ENCODE assay signal across 1 cellular context in genomic region chr18:48990497-48991298, GRCh38.
TF ChIP-seq lines count a peak whose summit lies in the region.

No MANE protein-coding gene starts in this region.

TF ChIP-seq in HepG2, 621 proteins besides CTCF, POLR2A, EP300 and RAD21 (continued from another document and continues in another):
- TF ChIP-seq ZBTB40 (IDR thresholded peaks at IDR 0.05), result no peak
- no peak; the same call in 1 of the 2 replicates for TF ChIP-seq ZBTB40 (CRISPR knock-in tag; IDR thresholded peaks at IDR 0.05)
- TF ChIP-seq CEBPG (CRISPR knock-in tag; IDR thresholded peaks at IDR 0.05), result 0 out of 2 replicates have a peak, but pooled peaks have one; percentile 14
- no peak for TF ChIP-seq SRSF9 (IDR thresholded peaks at IDR 0.05; ENCODE audit: borderline replicate concordance, insufficient read depth, low read depth, low read length, poor library complexity, severe bottlenecking)
- TF ChIP-seq MBNL3 (CRISPR knock-in tag; conservative IDR thresholded peaks at IDR 0.05), result no peak
- no peak for TF ChIP-seq KDM3A (CRISPR knock-in tag; IDR thresholded peaks at IDR 0.05; ENCODE audit: low read depth)
- TF ChIP-seq ZNF441 (CRISPR knock-in tag; IDR thresholded peaks at IDR 0.05; ENCODE audit: borderline replicate concordance), result no peak
- TF ChIP-seq, protein P1, sequence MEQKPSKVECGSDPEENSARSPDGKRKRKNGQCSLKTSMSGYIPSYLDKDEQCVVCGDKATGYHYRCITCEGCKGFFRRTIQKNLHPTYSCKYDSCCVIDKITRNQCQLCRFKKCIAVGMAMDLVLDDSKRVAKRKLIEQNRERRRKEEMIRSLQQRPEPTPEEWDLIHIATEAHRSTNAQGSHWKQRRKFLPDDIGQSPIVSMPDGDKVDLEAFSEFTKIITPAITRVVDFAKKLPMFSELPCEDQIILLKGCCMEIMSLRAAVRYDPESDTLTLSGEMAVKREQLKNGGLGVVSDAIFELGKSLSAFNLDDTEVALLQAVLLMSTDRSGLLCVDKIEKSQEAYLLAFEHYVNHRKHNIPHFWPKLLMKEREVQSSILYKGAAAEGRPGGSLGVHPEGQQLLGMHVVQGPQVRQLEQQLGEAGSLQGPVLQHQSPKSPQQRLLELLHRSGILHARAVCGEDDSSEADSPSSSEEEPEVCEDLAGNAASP (CRISPR knock-in tag; IDR thresholded peaks at IDR 0.05; ENCODE audit: borderline replicate concordance), result no peak
- TF ChIP-seq PHB2 (IDR thresholded peaks at IDR 0.05; ENCODE audit: partially characterized antibody), result no peak
- no peak for TF ChIP-seq SNAI1 (CRISPR knock-in tag; IDR thresholded peaks at IDR 0.05; ENCODE audit: borderline replicate concordance)
- TF ChIP-seq ZNF691 (CRISPR knock-in tag; IDR thresholded peaks at IDR 0.05; ENCODE audit: borderline replicate concordance, low read depth), result no peak
- TF ChIP-seq IKZF4 (CRISPR knock-in tag; IDR thresholded peaks at IDR 0.05; ENCODE audit: borderline replicate concordance, low read depth, not compliant biosample characterization), result no peak
- no peak; the same call in 1 of the 2 replicates for TF ChIP-seq SP4 (CRISPR knock-in tag; IDR thresholded peaks at IDR 0.05)
- TF ChIP-seq IRF9 (CRISPR knock-in tag; IDR thresholded peaks at IDR 0.05; ENCODE audit: borderline replicate concordance), result 0 out of 2 replicates have a peak, but pooled peaks have one; percentile 45
- TF ChIP-seq, protein P2, sequence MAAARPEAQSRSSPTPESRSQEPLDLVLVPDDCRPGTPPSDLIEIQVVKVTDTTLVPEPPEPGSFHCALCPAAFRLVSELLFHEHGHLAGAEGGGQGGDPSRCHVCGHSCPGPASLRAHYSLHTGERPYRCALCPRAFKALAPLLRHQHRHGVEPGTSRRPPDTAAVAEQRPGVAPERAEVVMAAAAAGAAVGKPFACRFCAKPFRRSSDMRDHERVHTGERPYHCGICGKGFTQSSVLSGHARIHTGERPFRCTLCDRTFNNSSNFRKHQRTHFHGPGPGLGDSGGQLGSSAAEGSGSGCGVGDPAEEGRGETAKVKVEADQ (CRISPR knock-in tag; IDR thresholded peaks at IDR 0.05; ENCODE audit: borderline replicate concordance), result no peak
- no peak for TF ChIP-seq POGZ (CRISPR knock-in tag; IDR thresholded peaks at IDR 0.05)
- TF ChIP-seq NFE2L1 (CRISPR knock-in tag; IDR thresholded peaks at IDR 0.05; ENCODE audit: borderline replicate concordance), result no peak
- TF ChIP-seq HOMEZ (CRISPR knock-in tag; IDR thresholded peaks at IDR 0.05; ENCODE audit: low read depth), result 0 out of 2 replicates have a peak, but pooled peaks have one; percentile 12
- TF ChIP-seq ZNF790 (CRISPR knock-in tag; IDR thresholded peaks at IDR 0.05; ENCODE audit: borderline replicate concordance), result no peak
- TF ChIP-seq, protein P3, sequence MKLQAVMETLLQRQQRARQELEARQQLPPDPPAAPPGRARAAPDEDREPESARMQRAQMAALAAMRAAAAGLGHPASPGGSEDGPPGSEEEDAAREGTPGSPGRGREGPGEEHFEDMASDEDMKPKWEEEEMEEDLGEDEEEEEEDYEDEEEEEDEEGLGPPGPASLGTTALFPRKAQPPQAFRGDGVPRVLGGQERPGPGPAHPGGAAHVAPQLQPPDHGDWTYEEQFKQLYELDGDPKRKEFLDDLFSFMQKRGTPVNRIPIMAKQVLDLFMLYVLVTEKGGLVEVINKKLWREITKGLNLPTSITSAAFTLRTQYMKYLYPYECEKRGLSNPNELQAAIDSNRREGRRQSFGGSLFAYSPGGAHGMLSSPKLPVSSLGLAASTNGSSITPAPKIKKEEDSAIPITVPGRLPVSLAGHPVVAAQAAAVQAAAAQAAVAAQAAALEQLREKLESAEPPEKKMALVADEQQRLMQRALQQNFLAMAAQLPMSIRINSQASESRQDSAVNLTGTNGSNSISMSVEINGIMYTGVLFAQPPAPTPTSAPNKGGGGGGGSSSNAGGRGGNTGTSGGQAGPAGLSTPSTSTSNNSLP (IDR thresholded peaks at IDR 0.05; ENCODE audit: low read depth, low read length), result no peak
- TF ChIP-seq HDAC2 (CRISPR knock-in tag; IDR thresholded peaks at IDR 0.05), result peak; percentile 27; the same call in 1 of the 2 replicates
- TF ChIP-seq ZNF143 (CRISPR knock-in tag; IDR thresholded peaks at IDR 0.05), result no peak
- TF ChIP-seq U2AF1 (optimal IDR thresholded peaks at IDR 0.05; ENCODE audit: low read depth, low read length), result no peak
- peak; percentile 9; the same call in 1 of the 2 replicates for TF ChIP-seq TGIF2 (CRISPR knock-in tag; IDR thresholded peaks at IDR 0.05)
- TF ChIP-seq, protein P4, sequence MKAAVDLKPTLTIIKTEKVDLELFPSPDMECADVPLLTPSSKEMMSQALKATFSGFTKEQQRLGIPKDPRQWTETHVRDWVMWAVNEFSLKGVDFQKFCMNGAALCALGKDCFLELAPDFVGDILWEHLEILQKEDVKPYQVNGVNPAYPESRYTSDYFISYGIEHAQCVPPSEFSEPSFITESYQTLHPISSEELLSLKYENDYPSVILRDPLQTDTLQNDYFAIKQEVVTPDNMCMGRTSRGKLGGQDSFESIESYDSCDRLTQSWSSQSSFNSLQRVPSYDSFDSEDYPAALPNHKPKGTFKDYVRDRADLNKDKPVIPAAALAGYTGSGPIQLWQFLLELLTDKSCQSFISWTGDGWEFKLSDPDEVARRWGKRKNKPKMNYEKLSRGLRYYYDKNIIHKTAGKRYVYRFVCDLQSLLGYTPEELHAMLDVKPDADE (CRISPR knock-in tag; IDR thresholded peaks at IDR 0.05), result no peak
- no peak for TF ChIP-seq CHD4 (IDR thresholded peaks at IDR 0.05; ENCODE audit: borderline replicate concordance, low read length)
- peak; percentile 62 for TF ChIP-seq FOSL1 (CRISPR knock-in tag; IDR thresholded peaks at IDR 0.05; ENCODE audit: borderline replicate concordance)
- TF ChIP-seq ZNF549 (CRISPR knock-in tag; IDR thresholded peaks at IDR 0.05), result no peak
- no peak for TF ChIP-seq RFXANK (CRISPR knock-in tag; IDR thresholded peaks at IDR 0.05)
- peak; percentile 79; the same call in 1 of the 2 replicates for TF ChIP-seq ZNF225 (CRISPR knock-in tag; IDR thresholded peaks at IDR 0.05)
- TF ChIP-seq, protein P5, sequence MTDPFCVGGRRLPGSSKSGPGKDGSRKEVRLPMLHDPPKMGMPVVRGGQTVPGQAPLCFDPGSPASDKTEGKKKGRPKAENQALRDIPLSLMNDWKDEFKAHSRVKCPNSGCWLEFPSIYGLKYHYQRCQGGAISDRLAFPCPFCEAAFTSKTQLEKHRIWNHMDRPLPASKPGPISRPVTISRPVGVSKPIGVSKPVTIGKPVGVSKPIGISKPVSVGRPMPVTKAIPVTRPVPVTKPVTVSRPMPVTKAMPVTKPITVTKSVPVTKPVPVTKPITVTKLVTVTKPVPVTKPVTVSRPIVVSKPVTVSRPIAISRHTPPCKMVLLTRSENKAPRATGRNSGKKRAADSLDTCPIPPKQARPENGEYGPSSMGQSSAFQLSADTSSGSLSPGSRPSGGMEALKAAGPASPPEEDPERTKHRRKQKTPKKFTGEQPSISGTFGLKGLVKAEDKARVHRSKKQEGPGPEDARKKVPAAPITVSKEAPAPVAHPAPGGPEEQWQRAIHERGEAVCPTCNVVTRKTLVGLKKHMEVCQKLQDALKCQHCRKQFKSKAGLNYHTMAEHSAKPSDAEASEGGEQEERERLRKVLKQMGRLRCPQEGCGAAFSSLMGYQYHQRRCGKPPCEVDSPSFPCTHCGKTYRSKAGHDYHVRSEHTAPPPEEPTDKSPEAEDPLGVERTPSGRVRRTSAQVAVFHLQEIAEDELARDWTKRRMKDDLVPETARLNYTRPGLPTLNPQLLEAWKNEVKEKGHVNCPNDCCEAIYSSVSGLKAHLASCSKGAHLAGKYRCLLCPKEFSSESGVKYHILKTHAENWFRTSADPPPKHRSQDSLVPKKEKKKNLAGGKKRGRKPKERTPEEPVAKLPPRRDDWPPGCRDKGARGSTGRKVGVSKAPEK (CRISPR knock-in tag; IDR thresholded peaks at IDR 0.05; ENCODE audit: borderline replicate concordance), result no peak
- TF ChIP-seq NR1H2 (CRISPR knock-in tag; IDR thresholded peaks at IDR 0.05; ENCODE audit: borderline replicate concordance, low read depth), result no peak
- no peak for TF ChIP-seq AGO1 (IDR thresholded peaks at IDR 0.05; ENCODE audit: low read depth, low read length, poor library complexity, severe bottlenecking)
- TF ChIP-seq TBL1XR1 (IDR thresholded peaks at IDR 0.05; ENCODE audit: borderline replicate concordance, low read length, partially characterized antibody), result no peak
- TF ChIP-seq MYNN (CRISPR knock-in tag; IDR thresholded peaks at IDR 0.05; ENCODE audit: low read depth), result no peak
- no peak for TF ChIP-seq ZNF772 (CRISPR knock-in tag; IDR thresholded peaks at IDR 0.05)
- TF ChIP-seq ZC3H13 (CRISPR knock-in tag; IDR thresholded peaks at IDR 0.05), result no peak
- TF ChIP-seq TAF15 (IDR thresholded peaks at IDR 0.05; ENCODE audit: low read depth, low read length, poor library complexity, severe bottlenecking), result no peak
- TF ChIP-seq PHF5A (CRISPR knock-in tag; IDR thresholded peaks at IDR 0.05; ENCODE audit: low read depth, unreplicated experiment), result no peak
- no peak for TF ChIP-seq MEIS2 (CRISPR knock-in tag; IDR thresholded peaks at IDR 0.05)
